ENCODE assay signal across 21 cellular contexts in genomic region chr15:74445816-74446763, GRCh38. TPM values are rescaled to one million over a fixed set of nuclear protein-coding genes. Genes with fewer than 3 reads are reported as not detected.
DNase-seq lines count a peak whose midpoint lies in the region; ATAC-seq and TF ChIP-seq lines count a peak whose summit lies in the region.
"Had no signal": no experiment of that assay in that cellular context is flagged by ENCODE, and none has a peak within 500 bp of the region (broad histone marks: within the 10 kb centered on the region; RNA-seq: fewer than 3 reads in every experiment).

No MANE protein-coding gene starts in this region.

- TF ChIP-seq CTCF in nephron progenitor cell (IDR thresholded peaks at IDR 0.05): no peak
- TF ChIP-seq CTCF in suprapubic skin (IDR thresholded peaks at IDR 0.05): no peak
- TF ChIP-seq CTCF in natural killer cell (IDR thresholded peaks at IDR 0.05): no peak

- no peaks in the 10 kb centered on the region for H3K4me1 ChIP-seq in suprapubic skin
- H3K4me1 ChIP-seq: A549 had no signal

- no peaks in the 10 kb centered on the region for H3K9me3 Mint-ChIP-seq in nephron progenitor cell
- no peaks in the 10 kb centered on the region for H3K9me3 Mint-ChIP-seq in natural killer cell
- H3K9me3 Mint-ChIP-seq: CD4-positive, alpha-beta T cell; GM23338; H9; IgD-negative memory B cell had no signal

- no peak overlapping the region for H3K4me3 ChIP-seq in suprapubic skin
- H3K4me3 ChIP-seq: A549; BLaER1 treated with 17β-estradiol and CSF1 and Interleukin-3, amounts not matched to agents 10 nM and 100 nM; GM23338; SK-N-MC had no signal

- H3K36me3 Mint-ChIP-seq in nephron progenitor cell (ENCODE audit: low read depth) (peaks cover 51% of the 10 kb centered on the region), natural killer cell (peaks cover 32% of the 10 kb centered on the region)

- H3K27me3 Mint-ChIP-seq in nephron progenitor cell (ENCODE audit: low read depth, poor library complexity) (peaks cover 3% of the 10 kb centered on the region), natural killer cell (ENCODE audit: low read depth in 2 of 2) (no peaks in the 10 kb centered on the region)
- H3K27me3 Mint-ChIP-seq: CD4-positive, alpha-beta T cell; IgD-negative memory B cell had no signal

- no peak for TF ChIP-seq EP300 in suprapubic skin (IDR thresholded peaks at IDR 0.05)

- no peak for TF ChIP-seq POLR2A in suprapubic skin (IDR thresholded peaks at IDR 0.05)

- peak overlapping the region; percentile 10 for H3K27ac ChIP-seq in angular gyrus (ENCODE audit: low read depth, low read length)
- H3K27ac ChIP-seq in suprapubic skin: no peak overlapping the region
- H3K27ac ChIP-seq: A549; BLaER1 treated with 17β-estradiol and CSF1 and Interleukin-3, amounts not matched to agents 10 nM and 100 nM; KMS-11; SK-N-MC had no signal

- H3K27ac Mint-ChIP-seq in nephron progenitor cell (peak overlapping the region; percentile 43), natural killer cell (no peak overlapping the region)
- H3K27ac Mint-ChIP-seq: CD4-positive, alpha-beta T cell; GM23338; H9; IgD-negative memory B cell had no signal

- H3K36me3 ChIP-seq in suprapubic skin: peaks cover 64% of the 10 kb centered on the region

- no peaks in the 10 kb centered on the region for H3K9me3 ChIP-seq in suprapubic skin
- H3K9me3 ChIP-seq: A549; BLaER1 treated with 17β-estradiol and CSF1 and Interleukin-3, amounts not matched to agents 10 nM and 100 nM had no signal

- no peak overlapping the region for H3K4me3 Mint-ChIP-seq in nephron progenitor cell
- H3K4me3 Mint-ChIP-seq in natural killer cell: no peak overlapping the region
- H3K4me3 Mint-ChIP-seq: CD4-positive, alpha-beta T cell; GM23338; H9; IgD-negative memory B cell had no signal

- intact Hi-C loops in natural killer cell (cut with micrococcal nuclease): no loop called here

- 85% methylated on average over 7 of the region's 9 CpGs for WGBS in suprapubic skin

- ATAC-seq in HG02759 (IDR thresholded peaks at IDR 0.05; ENCODE audit: unreplicated experiment) (no peak), natural killer cell (no peak), HG03469 (IDR thresholded peaks at IDR 0.05; ENCODE audit: unreplicated experiment) (no peak)
- ATAC-seq: A549, GM23338 had no signal

- DNase-seq in islet precursor cell: peak; percentile 45
- DNase-seq in nephron progenitor cell: no peak
- peak; percentile 29 to 60 for DNase-seq in suprapubic skin (ENCODE audit: low spot score in 2 of 2)
- no peak for DNase-seq in natural killer cell
- DNase-seq: AML-193; CD4-positive, alpha-beta T cell; H9; MM.1S; NCI-H2029; NCI-H526 treated with DMSO at 0.1 percent for 48 hours; RPMI8226; SHP77 treated with DMSO at 0.1 percent for 48 hours had no signal

- peaks cover 19% of the 10 kb centered on the region for H3K4me1 Mint-ChIP-seq in nephron progenitor cell
- H3K4me1 Mint-ChIP-seq in natural killer cell: no peaks in the 10 kb centered on the region

- H3K27me3 ChIP-seq in suprapubic skin: no peaks in the 10 kb centered on the region
- H3K27me3 ChIP-seq: BLaER1 treated with 17β-estradiol and CSF1 and Interleukin-3, amounts not matched to agents 10 nM and 100 nM had no signal

RNA-seq across cellular contexts. Expression of gene SEMA7A, which starts 12.3 kb away (rescaled TPM):
- 10 to 100 TPM; 10.1 to 31.4 (median 18.0) TPM for total RNA-seq in suprapubic skin
- total RNA-seq in natural killer cell: 10 to 100 TPM in 1 of 3 donors, 1 to 10 TPM in 2; 4.7 to 46.2 (median 9.0) TPM

RNA-seq across cellular contexts. Expression of gene UBL7, which starts 14.9 kb away (rescaled TPM):
- total RNA-seq in suprapubic skin (10 to 100 TPM; 32.2 to 74.2 (median 62.8) TPM), natural killer cell (10 to 100 TPM; 25.1 to 38.7 (median 29.0) TPM)

Comparison
In these comparisons a context has a peak if more than half of its experiments do, and no peak if none do; other contexts are left out.
1. DNase-seq: peak in islet precursor cell (single experiment) and suprapubic skin (2 of 2); none in nephron progenitor cell (single experiment) and natural killer cell (single experiment).